Comparison of ENCODE assay signal across 22 cellular contexts in genomic region chr13:85659493-85659892, GRCh38.
A peak's percentile ranks its signal among the peaks of the same experiment; 100 is the strongest.
DNase-seq lines count a peak whose midpoint lies in the region; TF ChIP-seq lines count a peak whose summit lies in the region.
"Had no signal": no experiment of that assay in that cellular context is flagged by ENCODE, and none has a peak within 500 bp of the region (broad histone marks: within the 10 kb centered on the region; RNA-seq: fewer than 3 reads in every experiment).

No MANE protein-coding gene starts in this region.

- in situ Hi-C loops in astrocyte of the cerebellum (cut with HindIII; ENCODE audit: low sequenced_read_pairs): no loop called here

- H3K79me2 ChIP-seq in MM.1S (ENCODE audit: low read length): no peaks in the 10 kb centered on the region

- no peaks in the 10 kb centered on the region for H3K4me1 ChIP-seq in MM.1S (ENCODE audit: low read length)

- no peak for TF ChIP-seq CTCF in HL-60 (IDR thresholded peaks at IDR 0.05; ENCODE audit: insufficient read depth, low read length)
- no peak for TF ChIP-seq CTCF in astrocyte of the cerebellum (IDR thresholded peaks at IDR 0.05; ENCODE audit: low read depth, low read length, missing control alignments)
- no peak for TF ChIP-seq CTCF in MM.1S (IDR thresholded peaks at IDR 0.05; ENCODE audit: low read length)

- no peaks in the 10 kb centered on the region for H3F3A ChIP-seq in MM.1S (ENCODE audit: insufficient read depth, low read length)

- H3K4me3 ChIP-seq in HL-60 (replicated peaks; ENCODE audit: insufficient read depth, low read length): no peak overlapping the region
- H3K4me3 ChIP-seq in astrocyte of the cerebellum (ENCODE audit: low read depth, low read length): no peak overlapping the region
- no peak overlapping the region for H3K4me3 ChIP-seq in MM.1S (ENCODE audit: low read length)
- H3K4me3 ChIP-seq: thoracic aorta had no signal

- H3K9ac ChIP-seq in MM.1S (ENCODE audit: low read length): no peak overlapping the region

- DNase-seq in HL-60 (ENCODE audit: low read depth in 1 of 2, low spot score in 1 of 2) (peak in 1 of 2 experiments; percentile 53), NOMO-1 treated with dmso at 0.1 percent for 144 hours (lab: John Stamatoyannopoulos, UW; ENCODE audit: unreplicated experiment) (peak; percentile 45), astrocyte of the cerebellum (ENCODE audit: low read depth) (peak; percentile 1), iris pigment epithelial cell (ENCODE audit: low read depth) (peak; percentile 22), MM.1S (no peak), NCI-H510A (lab: John Stamatoyannopoulos, UW) (no peak), NCI-H146 (lab: John Stamatoyannopoulos, UW) (no peak)
- DNase-seq: activated B cell treated with CpG ODN at 0.5 μM for 24 hours; activated CD8-positive, alpha-beta T cell treated with anti-CD3 and anti-CD28 coated beads for 36 hours; activated naive CD4-positive, alpha-beta T cell; activated T-cell treated with anti-CD3 and anti-CD28 coated beads, Interleukin-2, amount 50 U/mL, for 1 hour; anterior cingulate cortex; CD8-positive, alpha-beta memory T cell; DMS53; head of caudate nucleus; KBM-7; left ventricle myocardium superior; NCI-H524 treated with DMSO at 0.1 percent for 48 hours; posterior cingulate gyrus; stimulated activated CD4-positive, alpha-beta T cell treated with anti-CD3 and anti-CD28 coated beads, Interleukin-1b, Interleukin-23, amount 100 ng/mL, for 48 hours; stimulated activated naive B cell treated with anti-CD40 and anti-IgM and Interleukin-4, amounts not matched to agents 10 μg/mL and 1 μg/mL and 100 μg/mL, for 72 hours had no signal

- H3K4me2 ChIP-seq in MM.1S (ENCODE audit: low read depth, low read length): no peak overlapping the region

- no peak overlapping the region for H2AFZ ChIP-seq in MM.1S (ENCODE audit: low read length)

- no peaks in the 10 kb centered on the region for H4K20me1 ChIP-seq in MM.1S (ENCODE audit: insufficient read depth, low read length)

- H3K27me3 ChIP-seq in HL-60 (ENCODE audit: insufficient read depth, poor library complexity, severe bottlenecking): no peaks in the 10 kb centered on the region
- no peaks in the 10 kb centered on the region for H3K27me3 ChIP-seq in MM.1S (replicated peaks; ENCODE audit: insufficient read depth, low read length)

- no peaks in the 10 kb centered on the region for H3K36me3 ChIP-seq in MM.1S (replicated peaks; ENCODE audit: insufficient read depth, low read length)
- H3K36me3 ChIP-seq: thoracic aorta had no signal

- no peaks in the 10 kb centered on the region for H3K9me3 ChIP-seq in MM.1S (replicated peaks; ENCODE audit: insufficient read depth, low read length)
- H3K9me3 ChIP-seq: thoracic aorta had no signal

- H3K9me2 ChIP-seq in MM.1S (replicated peaks; ENCODE audit: insufficient read depth, low read length): no peaks in the 10 kb centered on the region

- peak overlapping the region; percentile 3 for H3K27ac ChIP-seq in HL-60 (replicated peaks)
- no peak overlapping the region for H3K27ac ChIP-seq in MM.1S (ENCODE audit: low read length)
- H3K27ac ChIP-seq: thoracic aorta had no signal

Comparison
In these comparisons a context has a peak if more than half of its experiments do, and no peak if none do; other contexts are left out.
1. DNase-seq: peak in NOMO-1 treated with dmso at 0.1 percent for 144 hours (single experiment), astrocyte of the cerebellum (single experiment) and iris pigment epithelial cell (single experiment); none in MM.1S (single experiment), NCI-H510A (single experiment) and NCI-H146 (single experiment).